In genomic region chr3:10855083-10855870, GRCh38 we compare ENCODE assay signal across 1 cellular context.
TF ChIP-seq lines count a peak whose summit lies in the region.

No MANE protein-coding gene starts in this region.

TF ChIP-seq in HepG2, 621 proteins besides CTCF, POLR2A, EP300 and RAD21 (continued from another document):
- TF ChIP-seq BRF2 (CRISPR knock-in tag; IDR thresholded peaks at IDR 0.05) = no peak
- TF ChIP-seq MIXL1 (CRISPR knock-in tag; IDR thresholded peaks at IDR 0.05) = peak; percentile 43; the same call in 1 of the 2 replicates
- no peak for TF ChIP-seq KDM1A (CRISPR knock-in tag; IDR thresholded peaks at IDR 0.05)
- peak; percentile 32; the same call in 1 of the 2 replicates for TF ChIP-seq ETV5 (CRISPR knock-in tag; IDR thresholded peaks at IDR 0.05; ENCODE audit: borderline replicate concordance)
- no peak for TF ChIP-seq MZF1 (CRISPR knock-in tag; IDR thresholded peaks at IDR 0.05; ENCODE audit: borderline replicate concordance)
- TF ChIP-seq AHR (CRISPR knock-in tag; IDR thresholded peaks at IDR 0.05) = no peak
- no peak for TF ChIP-seq ZNF724P (CRISPR knock-in tag; IDR thresholded peaks at IDR 0.05; ENCODE audit: borderline replicate concordance)
- TF ChIP-seq ELF3 (CRISPR knock-in tag; IDR thresholded peaks at IDR 0.05) = peak; percentile 74; the same call in 1 of the 2 replicates
- TF ChIP-seq NR2C2 (CRISPR knock-in tag; IDR thresholded peaks at IDR 0.05; ENCODE audit: borderline replicate concordance) = peak; percentile 65; the same call in 1 of the 2 replicates
- peak; percentile 43; the same call in 1 of the 2 replicates for TF ChIP-seq SOX5 (CRISPR knock-in tag; IDR thresholded peaks at IDR 0.05; ENCODE audit: borderline replicate concordance)
- TF ChIP-seq MNT (IDR thresholded peaks at IDR 0.05) = 0 out of 2 replicates have a peak, but pooled peaks have one; percentile 15
- peak; percentile 65 for TF ChIP-seq FOXO1 (CRISPR knock-in tag; IDR thresholded peaks at IDR 0.05)
- TF ChIP-seq NCOA2 (CRISPR knock-in tag; IDR thresholded peaks at IDR 0.05) = peak; percentile 61
- no peak for TF ChIP-seq ZNF546 (CRISPR knock-in tag; conservative IDR thresholded peaks at IDR 0.05)
- TF ChIP-seq ZNF709 (CRISPR knock-in tag; IDR thresholded peaks at IDR 0.05) = no peak
- no peak for TF ChIP-seq KMT2B (CRISPR knock-in tag; IDR thresholded peaks at IDR 0.05)
- TF ChIP-seq MLLT10 (CRISPR knock-in tag; IDR thresholded peaks at IDR 0.05) = no peak
